Comparison of ENCODE assay signal across 37 cellular contexts in the genomic region with DNA sequence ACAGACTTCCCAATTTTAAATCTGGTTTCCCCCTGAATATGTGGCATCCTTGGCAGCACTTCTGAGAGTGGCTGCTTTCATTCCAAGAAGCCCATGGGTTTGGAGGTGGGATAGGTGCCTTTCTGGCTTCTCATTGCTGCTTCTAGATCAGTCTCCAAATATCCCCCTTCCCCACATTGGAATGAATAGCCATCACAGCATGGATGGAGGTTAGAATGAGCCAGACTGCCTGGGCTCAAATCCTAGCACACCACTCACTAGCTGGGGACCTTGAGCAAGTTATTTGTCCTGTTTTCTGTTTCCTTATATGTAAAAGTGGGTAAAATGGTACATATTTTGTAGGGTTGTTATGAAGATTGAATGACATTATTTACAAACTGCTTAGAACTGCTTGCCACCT. TPM values are rescaled to one million over a fixed set of nuclear protein-coding genes. Genes with fewer than 3 reads are reported as not detected.
"Had no signal": no experiment of that assay in that cellular context is flagged by ENCODE, and none has a peak within 500 bp of the region (broad histone marks: within the 10 kb centered on the region; RNA-seq: fewer than 3 reads in every experiment).

No MANE protein-coding gene starts in this region.

- H3K4me3 Mint-ChIP-seq: activated CD4-positive, alpha-beta memory T cell treated with anti-CD3 and anti-CD28 coated beads, Interleukin-2, amount 10 ng/mL, durations not matched to agents 7 days and 5 days; activated CD4-positive, alpha-beta T cell treated with anti-CD3 and anti-CD28 coated beads for 36 hours; activated CD4-positive, alpha-beta T cell treated with anti-CD3 and anti-CD28 coated beads, Interleukin-2, amount 10 ng/mL, durations not matched to agents 7 days and 5 days; activated CD8-positive, alpha-beta memory T cell treated with anti-CD3 and anti-CD28 coated beads, Interleukin-2, amount 10 ng/mL, durations not matched to agents 7 days and 5 days; activated naive CD4-positive, alpha-beta T cell treated with anti-CD3 and anti-CD28 coated beads, Interleukin-2, amount 10 ng/mL, durations not matched to agents 7 days and 5 days; activated naive CD4-positive, alpha-beta T cell treated with anti-CD3 and anti-CD28 coated beads, Interleukin-2, amount 50 U/mL, for 24 hours; activated naive CD8-positive, alpha-beta T cell; activated T-cell treated with anti-CD3 and anti-CD28 coated beads, Interleukin-2, amount 50 U/mL, for 24 hours; T-helper 1 cell treated with Interleukin-12 subunit alpha and Interleukin-12 subunit beta and Interleukin-4 antibody, amounts not matched to agents 30 μg/mL and 1 μg/mL, for 36 hours; T-helper 2 cell treated with Interferon-gamma antibody and Interleukin-4, amounts not matched to agents 5 μg/mL and 100 μg/mL, for 36 hours had no signal

- DNase-seq: activated CD4-positive, alpha-beta memory T cell treated with anti-CD3 and anti-CD28 coated beads, Interleukin-2, amount 10 ng/mL, durations not matched to agents 7 days and 5 days; activated CD4-positive, alpha-beta T cell treated with anti-CD3 and anti-CD28 coated beads for 1 hour; activated CD4-positive, alpha-beta T cell treated with anti-CD3 and anti-CD28 coated beads for 36 hours; activated CD4-positive, alpha-beta T cell treated with anti-CD3 and anti-CD28 coated beads for 48 hours; activated CD4-positive, alpha-beta T cell treated with anti-CD3 and anti-CD28 coated beads, Interleukin-2, amount 10 ng/mL, durations not matched to agents 7 days and 5 days; activated CD4-positive, alpha-beta T cell treated with anti-CD3 and anti-CD28 coated beads, Interleukin-2, amount 50 U/mL, for 48 hours; activated CD4-positive, CD25-positive, alpha-beta regulatory T cell; activated CD8-positive, alpha-beta memory T cell treated with anti-CD3 and anti-CD28 coated beads for 24 hours; activated CD8-positive, alpha-beta memory T cell treated with anti-CD3 and anti-CD28 coated beads, Interleukin-2, amount 10 ng/mL, durations not matched to agents 7 days and 5 days; activated CD8-positive, alpha-beta memory T cell treated with anti-CD3 and anti-CD28 coated beads, Interleukin-2, amount 50 U/mL, for 48 hours; activated effector memory CD4-positive, alpha-beta T cell treated with Interleukin-2 at 50 U/mL for 16 hours; activated gamma-delta T cell; activated naive CD4-positive, alpha-beta T cell treated with anti-CD3 and anti-CD28 coated beads, Interleukin-2, amount 10 ng/mL, durations not matched to agents 7 days and 5 days; activated naive CD4-positive, alpha-beta T cell treated with Interleukin-2 at 50 U/mL for 16 hours; activated T-cell treated with anti-CD3 and anti-CD28 coated beads, Interleukin-2, amount 50 U/mL, for 24 hours; activated T-cell treated with anti-CD3 and anti-CD28 coated beads, Interleukin-2, amount 50 U/mL, for 48 hours; adrenal gland; amniotic stem cell; aorta; body of pancreas; brain microvascular endothelial cell; central memory CD4-positive, alpha-beta T cell; T-helper 1 cell; T-helper 2 cell; T-helper 9 cell had no signal

- FAIRE-seq: astrocyte, colon, TTC549 had no signal

- H3K27me3 Mint-ChIP-seq: activated CD8-positive, alpha-beta memory T cell treated with anti-CD3 and anti-CD28 coated beads, Interleukin-2, amount 10 ng/mL, durations not matched to agents 7 days and 5 days; activated naive CD4-positive, alpha-beta T cell treated with anti-CD3 and anti-CD28 coated beads, Interleukin-2, amount 50 U/mL, for 24 hours; activated T-cell treated with anti-CD3 and anti-CD28 coated beads, Interleukin-2, amount 50 U/mL, for 24 hours had no signal

- ATAC-seq: activated CD4-positive, alpha-beta T cell treated with anti-CD3 and anti-CD28 coated beads for 36 hours; activated CD4-positive, CD25-positive, alpha-beta regulatory T cell treated with anti-CD3 and anti-CD28 coated beads, Interleukin-2, amount 50 U/mL, for 24 hours; activated CD8-positive, alpha-beta memory T cell treated with anti-CD3 and anti-CD28 coated beads, Interleukin-2, amount 10 ng/mL, durations not matched to agents 7 days and 5 days; body of pancreas had no signal

- H3K4me1 Mint-ChIP-seq: activated naive CD4-positive, alpha-beta T cell treated with anti-CD3 and anti-CD28 coated beads, Interleukin-2, amount 50 U/mL, for 24 hours had no signal

- H3K27ac Mint-ChIP-seq: activated CD4-positive, alpha-beta memory T cell treated with anti-CD3 and anti-CD28 coated beads, Interleukin-2, amount 10 ng/mL, durations not matched to agents 7 days and 5 days; activated CD4-positive, alpha-beta T cell treated with anti-CD3 and anti-CD28 coated beads for 36 hours; activated CD4-positive, alpha-beta T cell treated with anti-CD3 and anti-CD28 coated beads, Interleukin-2, amount 10 ng/mL, durations not matched to agents 7 days and 5 days; activated CD8-positive, alpha-beta memory T cell treated with anti-CD3 and anti-CD28 coated beads, Interleukin-2, amount 10 ng/mL, durations not matched to agents 7 days and 5 days; activated naive CD4-positive, alpha-beta T cell treated with anti-CD3 and anti-CD28 coated beads, Interleukin-2, amount 10 ng/mL, durations not matched to agents 7 days and 5 days; activated naive CD8-positive, alpha-beta T cell; activated T-cell treated with anti-CD3 and anti-CD28 coated beads, Interleukin-2, amount 50 U/mL, for 24 hours; activated T-helper 2 cell treated with anti-CD3 and anti-CD28 coated beads, Interferon-gamma antibody, Interleukin-2, Interleukin-4, amounts not matched to agents 10 μg/mL and 5 μg/mL and 100 μg/mL, durations not matched to agents 14 hours and 24 hours and 36 hours; T-helper 2 cell treated with Interferon-gamma antibody and Interleukin-4, amounts not matched to agents 5 μg/mL and 100 μg/mL, for 36 hours had no signal

RNA-seq across cellular contexts. Expression of a gene that starts 13.8 kb away (rescaled TPM):
- total RNA-seq: aorta, astrocyte, body of pancreas, cardiac septum, cerebellum had no signal

RNA-seq across cellular contexts. Expression of a gene that starts 29.6 kb away (rescaled TPM):
- total RNA-seq: activated CD4-positive, alpha-beta T cell treated with anti-CD3 and anti-CD28 coated beads, Interleukin-2, amount 10 ng/mL, durations not matched to agents 7 days and 5 days; adrenal gland; aorta; astrocyte; body of pancreas; breast epithelium; cardiac septum; cerebellum had no signal
